20 cellular contexts compared by ENCODE assay signal in the genomic region with DNA sequence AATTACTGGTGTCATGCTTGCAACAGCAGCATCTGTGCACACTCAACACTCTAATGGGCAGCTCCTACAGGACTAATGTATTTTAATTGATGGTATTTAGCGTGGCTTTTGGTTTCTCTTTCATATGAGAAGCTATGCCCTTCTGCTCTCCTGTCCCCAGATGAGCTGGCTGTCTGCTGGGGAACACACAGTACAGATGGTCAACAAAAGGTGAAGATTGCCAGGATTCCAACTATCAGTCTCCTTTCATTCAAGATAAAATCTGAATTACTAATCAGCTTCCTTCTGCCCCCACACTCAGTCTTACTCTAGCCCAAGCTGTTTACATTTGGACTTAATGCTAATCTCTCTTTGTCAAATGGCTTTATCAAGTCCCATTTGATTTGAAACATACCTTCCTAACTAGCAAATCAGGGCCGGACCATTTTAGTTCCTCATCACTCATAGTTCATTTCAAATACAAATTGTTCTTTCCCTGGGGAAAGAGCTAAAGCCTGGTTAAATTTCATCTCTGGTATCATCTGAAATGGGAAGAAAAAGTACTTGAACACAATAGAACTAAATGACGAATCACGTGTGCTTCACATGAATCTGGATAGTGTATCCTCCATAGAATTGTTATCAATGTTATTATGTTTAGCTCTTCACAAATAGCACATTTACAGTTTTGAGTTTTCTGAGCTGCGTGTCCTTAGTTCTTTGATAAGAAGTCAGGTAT.
DNase-seq lines count a peak whose midpoint lies in the region; ATAC-seq and TF ChIP-seq lines count a peak whose summit lies in the region.
"Had no signal": no experiment of that assay in that cellular context is flagged by ENCODE, and none has a peak within 500 bp of the region (broad histone marks: within the 10 kb centered on the region; RNA-seq: fewer than 3 reads in every experiment).

No MANE protein-coding gene starts in this region.

- 60% methylated on average over 5 of the region's 5 CpGs for WGBS in smooth muscle cell (ENCODE audit: low lambda C conversion rate)

- H3K27ac ChIP-seq in smooth muscle cell (ENCODE audit: low read depth) (no peak overlapping the region), left ventricle myocardium inferior (replicated peaks) (no peak overlapping the region)
- H3K27ac ChIP-seq: 22Rv1, breast epithelium, upper lobe of right lung had no signal

- H4K20me1 ChIP-seq in smooth muscle cell (ENCODE audit: low read depth): no peaks in the 10 kb centered on the region

- H3F3A ChIP-seq in smooth muscle cell (ENCODE audit: low read depth): no peaks in the 10 kb centered on the region

- H3K27me3 Mint-ChIP-seq in WTC11 (ENCODE audit: low read depth): no peaks in the 10 kb centered on the region
- H3K27me3 Mint-ChIP-seq in activated naive CD8-positive, alpha-beta T cell treated with anti-CD3 and anti-CD28 coated beads, Interleukin-2, amount 50 U/mL, for 24 hours: no peaks in the 10 kb centered on the region
- H3K27me3 Mint-ChIP-seq: activated CD8-positive, alpha-beta memory T cell treated with anti-CD3 and anti-CD28 coated beads, Interleukin-2, amount 10 ng/mL, durations not matched to agents 7 days and 5 days; CD4-positive, CD25-positive, alpha-beta regulatory T cell had no signal

- H3K79me2 ChIP-seq in smooth muscle cell (ENCODE audit: low read depth): no peaks in the 10 kb centered on the region

- CTCF ChIA-PET in WTC11 (lab: Charles Lee): interaction anchor here (0.5 kb wide), 1 partner anchor 12 kb away, joined by 3 read pairs; no protein-coding TSS in a partner anchor

- H3K4me1 ChIP-seq in smooth muscle cell (ENCODE audit: low read depth) (peaks cover 16% of the 10 kb centered on the region), left ventricle myocardium inferior (no peaks in the 10 kb centered on the region)
- H3K4me1 ChIP-seq: breast epithelium, upper lobe of right lung had no signal

- H3K36me3 Mint-ChIP-seq in WTC11: no peaks in the 10 kb centered on the region
- H3K36me3 Mint-ChIP-seq in activated naive CD8-positive, alpha-beta T cell treated with anti-CD3 and anti-CD28 coated beads, Interleukin-2, amount 50 U/mL, for 24 hours (ENCODE audit: low read depth): no peaks in the 10 kb centered on the region
- H3K36me3 Mint-ChIP-seq: activated CD8-positive, alpha-beta memory T cell treated with anti-CD3 and anti-CD28 coated beads, Interleukin-2, amount 10 ng/mL, durations not matched to agents 7 days and 5 days; CD4-positive, CD25-positive, alpha-beta regulatory T cell had no signal

- TF ChIP-seq CTCF in WTC11 (IDR thresholded peaks at IDR 0.05) (no peak), smooth muscle cell (IDR thresholded peaks at IDR 0.05; ENCODE audit: borderline replicate concordance, insufficient read depth, poor library complexity, severe bottlenecking) (no peak), left ventricle myocardium inferior (IDR thresholded peaks at IDR 0.05; ENCODE audit: borderline replicate concordance) (no peak)

- no peak overlapping the region for H3K9ac ChIP-seq in smooth muscle cell (ENCODE audit: low read depth)

- no peaks in the 10 kb centered on the region for H3K9me3 ChIP-seq in smooth muscle cell (replicated peaks; ENCODE audit: low read depth)
- H3K9me3 ChIP-seq in left ventricle myocardium inferior (replicated peaks): no peaks in the 10 kb centered on the region
- H3K9me3 ChIP-seq: breast epithelium, upper lobe of right lung had no signal

- ATAC-seq in WTC11 (peak; percentile 50; the same call in 1 of the 2 replicates), GM21529 (IDR thresholded peaks at IDR 0.05; ENCODE audit: unreplicated experiment) (no peak)
- ATAC-seq in activated naive CD8-positive, alpha-beta T cell treated with anti-CD3 and anti-CD28 coated beads, Interleukin-2, amount 50 U/mL, for 24 hours: no peak
- ATAC-seq: activated CD4-positive, CD25-positive, alpha-beta regulatory T cell treated with anti-CD3 and anti-CD28 coated beads, Interleukin-2, amount 50 U/mL, for 24 hours; activated CD8-positive, alpha-beta memory T cell treated with anti-CD3 and anti-CD28 coated beads, Interleukin-2, amount 10 ng/mL, durations not matched to agents 7 days and 5 days; natural killer cell; PC-3; sciatic nerve; upper lobe of right lung had no signal

- peaks cover 31% of the 10 kb centered on the region for H3K4me1 Mint-ChIP-seq in WTC11
- H3K4me1 Mint-ChIP-seq in activated naive CD8-positive, alpha-beta T cell treated with anti-CD3 and anti-CD28 coated beads, Interleukin-2, amount 50 U/mL, for 24 hours: no peaks in the 10 kb centered on the region
- H3K4me1 Mint-ChIP-seq: activated CD8-positive, alpha-beta memory T cell treated with anti-CD3 and anti-CD28 coated beads, Interleukin-2, amount 10 ng/mL, durations not matched to agents 7 days and 5 days; CD4-positive, CD25-positive, alpha-beta regulatory T cell; natural killer cell had no signal

- H3K4me3 ChIP-seq in smooth muscle cell (no peak overlapping the region), left ventricle myocardium inferior (no peak overlapping the region)
- H3K4me3 ChIP-seq: breast epithelium, upper lobe of right lung had no signal

- peak; percentile 16 for DNase-seq in NCI-H1105 treated with DMSO at 0.1 percent for 48 hours (lab: John Stamatoyannopoulos, UW)
- DNase-seq in NCI-H1105 (lab: John Stamatoyannopoulos, UW): no peak
- DNase-seq in NCI-H187 treated with DMSO at 0.1 percent for 48 hours (lab: John Stamatoyannopoulos, UW): peak; percentile 53
- DNase-seq in WTC11 (ENCODE audit: low spot score): no peak
- DNase-seq in smooth muscle cell (lab: John Stamatoyannopoulos, UW; ENCODE audit: unreplicated experiment): no peak
- DNase-seq in left ventricle myocardium inferior: no peak
- no peak for DNase-seq in activated naive CD8-positive, alpha-beta T cell treated with anti-CD3 and anti-CD28 coated beads, Interleukin-2, amount 50 U/mL, for 24 hours
- DNase-seq: activated CD8-positive, alpha-beta memory T cell treated with anti-CD3 and anti-CD28 coated beads, Interleukin-2, amount 10 ng/mL, durations not matched to agents 7 days and 5 days; CD4-positive, CD25-positive, alpha-beta regulatory T cell; GDM1; natural killer cell; PC-3; stimulated activated CD4-positive, alpha-beta T cell treated with anti-CD3 and anti-CD28 coated beads, Interleukin-4, amount 100 ng/mL, for 4 hours; SW 1271; upper lobe of right lung had no signal

- H3K27me3 ChIP-seq in smooth muscle cell (ENCODE audit: low read depth) (peaks cover 6% of the 10 kb centered on the region), left ventricle myocardium inferior (ENCODE audit: low read depth) (no peaks in the 10 kb centered on the region)
- H3K27me3 ChIP-seq: breast epithelium, upper lobe of right lung had no signal

- POLR2A ChIA-PET in WTC11 (lab: Charles Lee): no interaction called here

- no peaks in the 10 kb centered on the region for H3K36me3 ChIP-seq in smooth muscle cell (ENCODE audit: low read depth)
- H3K36me3 ChIP-seq in left ventricle myocardium inferior: no peaks in the 10 kb centered on the region
- H3K36me3 ChIP-seq: breast epithelium, upper lobe of right lung had no signal

- H2AFZ ChIP-seq in smooth muscle cell (ENCODE audit: low read depth): no peak overlapping the region

- H3K27ac Mint-ChIP-seq in WTC11: no peak overlapping the region; the same call in 1 of the 2 replicates
- no peak overlapping the region for H3K27ac Mint-ChIP-seq in activated naive CD8-positive, alpha-beta T cell treated with anti-CD3 and anti-CD28 coated beads, Interleukin-2, amount 50 U/mL, for 24 hours
- H3K27ac Mint-ChIP-seq: activated CD8-positive, alpha-beta memory T cell treated with anti-CD3 and anti-CD28 coated beads, Interleukin-2, amount 10 ng/mL, durations not matched to agents 7 days and 5 days; CD4-positive, CD25-positive, alpha-beta regulatory T cell; natural killer cell had no signal

- H3K4me2 ChIP-seq in smooth muscle cell: peak overlapping the region; percentile 23

- peaks cover 2% of the 10 kb centered on the region; the same call in 1 of the 2 replicates for H3K9me3 Mint-ChIP-seq in WTC11
- no peaks in the 10 kb centered on the region for H3K9me3 Mint-ChIP-seq in activated naive CD8-positive, alpha-beta T cell treated with anti-CD3 and anti-CD28 coated beads, Interleukin-2, amount 50 U/mL, for 24 hours

- intact Hi-C loops in left ventricle myocardium inferior (cut with micrococcal nuclease): no loop called here

- no peak overlapping the region for H3K4me3 Mint-ChIP-seq in WTC11
- no peak overlapping the region for H3K4me3 Mint-ChIP-seq in activated naive CD8-positive, alpha-beta T cell treated with anti-CD3 and anti-CD28 coated beads, Interleukin-2, amount 50 U/mL, for 24 hours
- H3K4me3 Mint-ChIP-seq: activated CD8-positive, alpha-beta memory T cell treated with anti-CD3 and anti-CD28 coated beads, Interleukin-2, amount 10 ng/mL, durations not matched to agents 7 days and 5 days; CD4-positive, CD25-positive, alpha-beta regulatory T cell; natural killer cell had no signal

TF ChIP-seq in WTC11, 78 proteins besides CTCF, POLR2A, EP300 and RAD21 (continues in another document):
- TF ChIP-seq JAZF1 (CRISPR knock-in tag; IDR thresholded peaks at IDR 0.05) (no peak), ZNF121 (CRISPR knock-in tag; IDR thresholded peaks at IDR 0.05) (no peak), KAT7 (CRISPR knock-in tag; IDR thresholded peaks at IDR 0.05; ENCODE audit: borderline replicate concordance) (no peak)
- TF ChIP-seq, protein P1, sequence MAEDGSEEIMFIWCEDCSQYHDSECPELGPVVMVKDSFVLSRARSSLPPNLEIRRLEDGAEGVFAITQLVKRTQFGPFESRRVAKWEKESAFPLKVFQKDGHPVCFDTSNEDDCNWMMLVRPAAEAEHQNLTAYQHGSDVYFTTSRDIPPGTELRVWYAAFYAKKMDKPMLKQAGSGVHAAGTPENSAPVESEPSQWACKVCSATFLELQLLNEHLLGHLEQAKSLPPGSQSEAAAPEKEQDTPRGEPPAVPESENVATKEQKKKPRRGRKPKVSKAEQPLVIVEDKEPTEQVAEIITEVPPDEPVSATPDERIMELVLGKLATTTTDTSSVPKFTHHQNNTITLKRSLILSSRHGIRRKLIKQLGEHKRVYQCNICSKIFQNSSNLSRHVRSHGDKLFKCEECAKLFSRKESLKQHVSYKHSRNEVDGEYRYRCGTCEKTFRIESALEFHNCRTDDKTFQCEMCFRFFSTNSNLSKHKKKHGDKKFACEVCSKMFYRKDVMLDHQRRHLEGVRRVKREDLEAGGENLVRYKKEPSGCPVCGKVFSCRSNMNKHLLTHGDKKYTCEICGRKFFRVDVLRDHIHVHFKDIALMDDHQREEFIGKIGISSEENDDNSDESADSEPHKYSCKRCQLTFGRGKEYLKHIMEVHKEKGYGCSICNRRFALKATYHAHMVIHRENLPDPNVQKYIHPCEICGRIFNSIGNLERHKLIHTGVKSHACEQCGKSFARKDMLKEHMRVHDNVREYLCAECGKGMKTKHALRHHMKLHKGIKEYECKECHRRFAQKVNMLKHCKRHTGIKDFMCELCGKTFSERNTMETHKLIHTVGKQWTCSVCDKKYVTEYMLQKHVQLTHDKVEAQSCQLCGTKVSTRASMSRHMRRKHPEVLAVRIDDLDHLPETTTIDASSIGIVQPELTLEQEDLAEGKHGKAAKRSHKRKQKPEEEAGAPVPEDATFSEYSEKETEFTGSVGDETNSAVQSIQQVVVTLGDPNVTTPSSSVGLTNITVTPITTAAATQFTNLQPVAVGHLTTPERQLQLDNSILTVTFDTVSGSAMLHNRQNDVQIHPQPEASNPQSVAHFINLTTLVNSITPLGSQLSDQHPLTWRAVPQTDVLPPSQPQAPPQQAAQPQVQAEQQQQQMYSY (CRISPR knock-in tag; IDR thresholded peaks at IDR 0.05): no peak

Comparison
In these comparisons a context has a peak if more than half of its experiments do, and no peak if none do; other contexts are left out.
1. DNase-seq: peak in NCI-H1105 treated with DMSO at 0.1 percent for 48 hours (single experiment) and NCI-H187 treated with DMSO at 0.1 percent for 48 hours (single experiment); none in NCI-H1105 (single experiment), WTC11 (single experiment), smooth muscle cell (single experiment), left ventricle myocardium inferior (single experiment) and activated naive CD8-positive, alpha-beta T cell treated with anti-CD3 and anti-CD28 coated beads, Interleukin-2, amount 50 U/mL, for 24 hours (single experiment).